Comparison of ENCODE assay signal across 8 cellular contexts in the genomic region with DNA sequence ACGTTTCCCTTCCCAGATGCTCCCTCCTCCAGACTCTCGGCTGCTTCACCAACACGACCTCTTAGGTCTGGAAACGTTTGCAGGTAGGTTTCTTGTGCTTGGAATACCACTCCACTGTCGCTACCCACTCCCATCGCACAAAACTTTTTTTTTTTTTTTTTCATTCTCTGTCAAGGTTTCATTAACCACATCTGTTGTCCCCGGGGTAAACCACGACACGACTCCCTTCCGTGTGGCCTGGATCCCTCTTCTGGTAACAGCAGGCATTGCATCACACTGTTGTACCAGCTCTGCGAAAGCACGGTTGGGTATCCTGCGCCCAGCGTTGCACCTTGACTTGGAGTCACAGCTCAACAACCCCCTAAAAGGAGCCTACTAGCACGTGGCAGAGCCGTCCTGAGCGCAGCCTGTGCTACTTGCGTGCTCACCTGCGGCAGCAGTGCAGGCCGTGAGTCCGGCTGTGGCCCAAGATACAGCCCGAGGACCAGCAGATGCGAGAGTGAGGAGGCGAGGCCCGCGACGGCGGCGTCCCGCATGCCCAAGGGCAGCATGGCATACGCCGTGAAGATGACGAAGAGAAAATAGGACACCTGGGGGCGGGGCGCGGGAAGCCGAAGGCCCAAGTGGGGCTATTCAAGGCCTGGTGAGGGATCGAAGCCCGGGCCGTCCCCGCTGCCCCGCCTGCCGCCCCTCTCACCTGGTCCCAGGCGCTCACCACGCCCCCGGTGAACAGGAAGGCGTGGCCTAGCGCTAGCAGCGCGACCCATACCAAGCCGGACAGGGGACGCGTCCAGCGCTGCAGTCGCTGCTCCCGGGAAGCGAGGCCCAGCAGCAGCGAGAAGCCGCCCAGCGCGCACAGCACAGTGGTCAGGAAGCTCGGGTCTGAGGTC. TPM values are rescaled to one million over a fixed set of nuclear protein-coding genes. Genes with fewer than 3 reads are reported as not detected.
DNase-seq lines count a peak whose midpoint lies in the region; ATAC-seq, FAIRE-seq and TF ChIP-seq lines count a peak whose summit lies in the region.

No MANE protein-coding gene starts in this region.

- no peak overlapping the region for H3K9ac ChIP-seq in iPS-15b (ENCODE audit: low read depth, low read length)

- TF ChIP-seq POLR2A in GM12891 (IDR thresholded peaks at IDR 0.05; ENCODE audit: low read depth, low read length) (no peak), NB4 (IDR thresholded peaks at IDR 0.05; ENCODE audit: extremely low read depth, insufficient read length) (no peak)

- in situ Hi-C loops in astrocyte of the cerebellum (cut with HindIII; ENCODE audit: low sequenced_read_pairs) = no loop called here

- DNase-seq in GM12891 (ENCODE audit: insufficient read length, low spot score) = peak; percentile 93
- peak; percentile 89 for DNase-seq in NB4 (ENCODE audit: low read depth)
- peak; percentile 77 for DNase-seq in T-helper 22 cell (ENCODE audit: low read depth)
- no peak for DNase-seq in astrocyte of the cerebellum (ENCODE audit: low read depth)
- peak; percentile 84 for DNase-seq in small intestine
- DNase-seq in mesenteric fat pad (ENCODE audit: low spot score) = no peak

- H3K36me3 ChIP-seq in iPS-15b (ENCODE audit: control insufficient read depth, insufficient read depth, low read length) (no peaks in the 10 kb centered on the region), small intestine (ENCODE audit: control insufficient read depth in 2 of 2, insufficient read depth in 2 of 2, low read length in 2 of 2) (peaks cover 0 to 7% of the 10 kb centered on the region in 2 donors)

- TF ChIP-seq CTCF in NB4 (IDR thresholded peaks at IDR 0.05; ENCODE audit: low read depth, low read length) (peak; percentile 74), astrocyte of the cerebellum (IDR thresholded peaks at IDR 0.05; ENCODE audit: low read depth, low read length, missing control alignments) (peak; percentile 91)

- H3K9me3 ChIP-seq in iPS-15b (ENCODE audit: control insufficient read depth, insufficient read depth, low read length) = no peaks in the 10 kb centered on the region
- H3K9me3 ChIP-seq in small intestine (ENCODE audit: control insufficient read depth, low read depth) = no peaks in the 10 kb centered on the region

- H3K27me3 ChIP-seq in iPS-15b (ENCODE audit: control insufficient read depth, insufficient read depth, low read length) = peaks cover 83% of the 10 kb centered on the region
- no peaks in the 10 kb centered on the region for H3K27me3 ChIP-seq in small intestine (ENCODE audit: control insufficient read depth in 2 of 2, insufficient read depth in 2 of 2, low read length in 2 of 2)

- H3K27ac ChIP-seq in small intestine (ENCODE audit: low read depth in 1 of 2, low read length in 1 of 2) = peak overlapping the region; percentile 12 to 55

- H3K4me1 ChIP-seq in iPS-15b (ENCODE audit: control insufficient read depth, insufficient read depth, low read length) (peaks cover 8% of the 10 kb centered on the region), small intestine (ENCODE audit: control insufficient read depth in 2 of 2, insufficient read depth in 1 of 2, low read depth in 1 of 2, low read length in 1 of 2) (peaks cover 0 to 15% of the 10 kb centered on the region in 2 donors)

- no peak overlapping the region for H3K4me3 ChIP-seq in NB4 (ENCODE audit: low read depth, low read length)
- peak overlapping the region; percentile 10 for H3K4me3 ChIP-seq in astrocyte of the cerebellum (ENCODE audit: low read depth, low read length)
- peak overlapping the region; percentile 42 for H3K4me3 ChIP-seq in iPS-15b (ENCODE audit: low read depth, low read length)
- peak overlapping the region in 1 of 2 donors; percentile 35 for H3K4me3 ChIP-seq in small intestine (ENCODE audit: low read depth in 1 of 2, low read length in 2 of 2)

- 7 to 14% (median 8%) methylated on average over 59 to 62 of the region's 62 CpGs for WGBS in small intestine, 3 donors

- FAIRE-seq in GM12891 (lab: Jason Lieb, UNC) (peak; percentile 98), small intestine (lab: Jason Lieb, UNC) (no peak)

- peak; percentile 79 for ATAC-seq in HG02610 (IDR thresholded peaks at IDR 0.05; ENCODE audit: unreplicated experiment)

TF ChIP-seq in GM12891, 5 proteins besides CTCF, POLR2A, EP300 and RAD21:
- TF ChIP-seq PAX5 (IDR thresholded peaks at IDR 0.05; ENCODE audit: insufficient read depth, low read length, severe bottlenecking) (no peak), SPI1 (IDR thresholded peaks at IDR 0.05; ENCODE audit: low read depth, low read length) (no peak), POLR2AphosphoS5 (IDR thresholded peaks at IDR 0.05; ENCODE audit: low read depth, low read length) (no peak), TAF1 (IDR thresholded peaks at IDR 0.05; ENCODE audit: low read depth, low read length) (no peak), POU2F2 (IDR thresholded peaks at IDR 0.05; ENCODE audit: low read depth, low read length) (no peak)

RNA-seq across cellular contexts. Expression of gene ADCY4, which starts 2.5 kb away (rescaled TPM):
- 0.30 TPM for polyA plus RNA-seq in GM12891 (2012; ENCODE audit: low read depth, missing spikeins)
- 10 to 100 TPM in 1 of 3 donors, 1 to 10 TPM in 2; 3.4 to 16.4 (median 4.9) TPM for polyA plus RNA-seq in small intestine
- total RNA-seq in mesenteric fat pad = 59.6 TPM

RNA-seq across cellular contexts. Expression of gene RIPK3, which starts 7.5 kb away (rescaled TPM):
- 4.7 TPM for polyA plus RNA-seq in GM12891 (2012; ENCODE audit: low read depth, missing spikeins)
- polyA plus RNA-seq in small intestine = 10 to 100 TPM; 17.7 to 58.6 (median 49.4) TPM
- total RNA-seq in mesenteric fat pad = 12.7 TPM

RNA-seq across cellular contexts. Expression of gene LTB4R, which starts 21.0 kb away (rescaled TPM):
- polyA plus RNA-seq in GM12891 (2012; ENCODE audit: low read depth, missing spikeins) = 5.5 TPM
- 10 to 100 TPM in 2 of 3 donors, 1 to 10 TPM in 1; 9.8 to 37.0 (median 21.9) TPM for polyA plus RNA-seq in small intestine
- total RNA-seq in mesenteric fat pad = 11.9 TPM

RNA-seq across cellular contexts. Expression of gene LTB4R2, which starts 22.4 kb away (rescaled TPM):
- polyA plus RNA-seq in GM12891 (2012; ENCODE audit: low read depth, missing spikeins) = 2.9 TPM
- polyA plus RNA-seq in small intestine = 1 to 10 TPM in 2 of 3 donors, under 1 TPM in 1; 0.89 to 2.7 (median 1.9) TPM
- 7.2 TPM for total RNA-seq in mesenteric fat pad

RNA-seq across cellular contexts. Expression of gene CIDEB, which starts 24.6 kb away (rescaled TPM):
- 8.8 TPM for polyA plus RNA-seq in GM12891 (2012; ENCODE audit: low read depth, missing spikeins)
- polyA plus RNA-seq in small intestine = 100 to 1,000 TPM in 2 of 3 donors, 10 to 100 TPM in 1; 31.2 to 273 (median 195) TPM
- total RNA-seq in mesenteric fat pad = 19.1 TPM

Comparison
In these comparisons a context has a peak if more than half of its experiments do, and no peak if none do; other contexts are left out.
1. DNase-seq: peak in GM12891 (single experiment), NB4 (single experiment), T-helper 22 cell (single experiment) and small intestine (single experiment); none in astrocyte of the cerebellum (single experiment) and mesenteric fat pad (single experiment).